In the genomic region with DNA sequence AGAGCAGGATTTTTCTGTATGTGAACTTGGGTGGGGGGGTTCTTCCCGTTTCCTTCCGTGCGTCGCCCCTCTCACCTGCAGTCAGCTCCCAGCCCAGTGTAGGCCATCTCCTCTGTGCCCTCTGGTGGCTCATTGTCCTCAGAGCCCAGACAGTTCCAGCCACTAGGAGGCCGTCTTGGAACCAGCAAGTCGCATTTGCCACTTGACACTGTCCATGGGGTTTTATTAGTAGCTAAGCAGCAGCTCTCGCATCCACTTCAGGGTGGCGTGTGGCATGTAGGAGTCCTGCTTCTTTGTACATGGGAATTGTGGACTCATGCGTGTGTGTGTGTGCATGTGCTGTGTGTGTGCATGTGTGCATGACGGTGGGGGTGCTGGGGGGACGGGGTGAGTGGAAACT, we compare ENCODE assay signal across 10 cellular contexts.
DNase-seq lines count a peak whose midpoint lies in the region; ATAC-seq and TF ChIP-seq lines count a peak whose summit lies in the region.
"Had no signal": no experiment of that assay in that cellular context is flagged by ENCODE, and none has a peak within 500 bp of the region (broad histone marks: within the 10 kb centered on the region; RNA-seq: fewer than 3 reads in every experiment).

No MANE protein-coding gene starts in this region.

- H3K4me3 ChIP-seq in fibroblast of pulmonary artery (replicated peaks; ENCODE audit: low read depth, low read length): no peak overlapping the region
- H3K4me3 ChIP-seq: SK-N-MC had no signal

- peaks cover 2 to 5% of the 10 kb centered on the region in 2 experiments; a peak in 3 of 4 replicates for H3K4me1 Mint-ChIP-seq in H9

- no peak overlapping the region for H4K8ac ChIP-seq in H9 (replicated peaks; ENCODE audit: insufficient read length, low read depth, low read length)

- H3K9me3 ChIP-seq in H9 (ENCODE audit: control insufficient read depth, low read depth, low read length): no peaks in the 10 kb centered on the region

- no peaks in the 10 kb centered on the region for H3K4me1 ChIP-seq in H9 (ENCODE audit: insufficient read depth, low read length)

- no peak overlapping the region for H3K4ac ChIP-seq in H9 (ENCODE audit: low read depth, low read length)

- H2BK5ac ChIP-seq in H9 (ENCODE audit: insufficient read length, low read length): no peak overlapping the region

- H3K56ac ChIP-seq in H9 (ENCODE audit: insufficient read length, low read depth, low read length): no peak overlapping the region

- no peaks in the 10 kb centered on the region for H3K27me3 ChIP-seq in H9 (ENCODE audit: insufficient read depth, low read length)
- H3K27me3 ChIP-seq: neutrophil had no signal

- no peaks in the 10 kb centered on the region for H3K79me1 ChIP-seq in H9 (ENCODE audit: insufficient read depth, low read depth, low read length, poor library complexity, severe bottlenecking)

- no peak overlapping the region for H2BK15ac ChIP-seq in H9 (ENCODE audit: low read depth, low read length)

- no peak overlapping the region for H3K9ac ChIP-seq in H9 (ENCODE audit: extremely low read depth, insufficient read length, low read length)

- H4K5ac ChIP-seq in H9 (ENCODE audit: insufficient read length, low read depth, low read length): no peak overlapping the region

- no peak overlapping the region for H3K23ac ChIP-seq in H9 (ENCODE audit: insufficient read length, low read depth, low read length)

- no peaks in the 10 kb centered on the region for H3K27me3 Mint-ChIP-seq in H9 (ENCODE audit: low read depth)

- no peaks in the 10 kb centered on the region for H3K79me2 ChIP-seq in H9 (ENCODE audit: insufficient read depth, low read length)

- no peak overlapping the region for H3K18ac ChIP-seq in H9 (ENCODE audit: insufficient read length, low read depth, low read length)

- ATAC-seq in SK-N-SH treated with all-trans-retinoic acid at 6 μM for 48 hours (peak; percentile 78), HG02981 (IDR thresholded peaks at IDR 0.05; ENCODE audit: unreplicated experiment) (no peak), HG02884 (IDR thresholded peaks at IDR 0.05; ENCODE audit: unreplicated experiment) (no peak)

- H3K36me3 Mint-ChIP-seq in H9 (ENCODE audit: insufficient read depth in 1 of 3, low read depth in 3 of 3): peaks cover 10 to 52% (median 51%) of the 10 kb centered on the region in 3 experiments

- TF ChIP-seq CTCF in C4-2B (conservative IDR thresholded peaks at IDR 0.05): peak; percentile 83
- peak; percentile 72 for TF ChIP-seq CTCF in H9 (conservative IDR thresholded peaks at IDR 0.05)
- peak; percentile 55 for TF ChIP-seq CTCF in fibroblast of pulmonary artery (IDR thresholded peaks at IDR 0.05; ENCODE audit: low read length, missing control alignments)

- no peak overlapping the region for H2AK5ac ChIP-seq in H9 (ENCODE audit: insufficient read length, low read length)

- no peaks in the 10 kb centered on the region for H4K20me1 ChIP-seq in H9 (ENCODE audit: control insufficient read depth, insufficient read depth, insufficient read length)

- no peak overlapping the region for H3T11ph ChIP-seq in H9 (ENCODE audit: low read length)

- WGBS in H9 (ENCODE audit: extremely low coverage, insufficient read length, low lambda C conversion rate): no CpG with 5 or more reads among the region's 11 CpGs

- DNase-seq in H9 (peak; percentile 87), fibroblast of pulmonary artery (ENCODE audit: low read depth) (peak; percentile 44), pons (ENCODE audit: low spot score) (peak; percentile 91), cortex of kidney (lab: John Stamatoyannopoulos, UW) (no peak)

- no peak overlapping the region for H3K4me3 Mint-ChIP-seq in H9

- H3K9me3 Mint-ChIP-seq in H9: no peaks in the 10 kb centered on the region

- no peak overlapping the region for H4K91ac ChIP-seq in H9 (ENCODE audit: insufficient read length, low read depth, low read length)

- no peak overlapping the region for H2BK20ac ChIP-seq in H9 (ENCODE audit: low read depth, low read length, poor library complexity, severe bottlenecking)

- H3K27ac ChIP-seq in C4-2B (no peak overlapping the region), H9 (ENCODE audit: insufficient read length, low read depth, low read length) (no peak overlapping the region)
- H3K27ac ChIP-seq: neutrophil, SK-N-MC had no signal

- H2BK120ac ChIP-seq in H9 (ENCODE audit: low read depth, low read length, poor library complexity, severe bottlenecking): no peak overlapping the region

- no peak overlapping the region for H2BK12ac ChIP-seq in H9 (ENCODE audit: insufficient read length, low read depth, low read length)

- no peak overlapping the region for H3K4me2 ChIP-seq in H9 (ENCODE audit: insufficient read depth, insufficient read length, low read length)

- no peak overlapping the region for H2AFZ ChIP-seq in H9 (ENCODE audit: low read length)

- peak overlapping the region in 1 of 3 experiments; percentile 49; a peak in 2 of 7 replicates for H3K27ac Mint-ChIP-seq in H9

- no peaks in the 10 kb centered on the region for H3K23me2 ChIP-seq in H9 (ENCODE audit: insufficient read length, low read depth, low read length, poor library complexity, severe bottlenecking)

- no peak overlapping the region for H3K14ac ChIP-seq in H9 (ENCODE audit: insufficient read depth, low read length)

TF ChIP-seq in SK-N-SH treated with all-trans-retinoic acid at 6 μM for 48 hours, 23 proteins besides CTCF, POLR2A, EP300 and RAD21:
- no peak for TF ChIP-seq GLIS3 (CRISPR knock-in tag; IDR thresholded peaks at IDR 0.05)
- no peak for TF ChIP-seq ZNF70 (CRISPR knock-in tag; IDR thresholded peaks at IDR 0.05)
- peak; percentile 94 for TF ChIP-seq ZFP3 (CRISPR knock-in tag; IDR thresholded peaks at IDR 0.05)
